ENCODE assay signal across 9 cellular contexts in the genomic region with DNA sequence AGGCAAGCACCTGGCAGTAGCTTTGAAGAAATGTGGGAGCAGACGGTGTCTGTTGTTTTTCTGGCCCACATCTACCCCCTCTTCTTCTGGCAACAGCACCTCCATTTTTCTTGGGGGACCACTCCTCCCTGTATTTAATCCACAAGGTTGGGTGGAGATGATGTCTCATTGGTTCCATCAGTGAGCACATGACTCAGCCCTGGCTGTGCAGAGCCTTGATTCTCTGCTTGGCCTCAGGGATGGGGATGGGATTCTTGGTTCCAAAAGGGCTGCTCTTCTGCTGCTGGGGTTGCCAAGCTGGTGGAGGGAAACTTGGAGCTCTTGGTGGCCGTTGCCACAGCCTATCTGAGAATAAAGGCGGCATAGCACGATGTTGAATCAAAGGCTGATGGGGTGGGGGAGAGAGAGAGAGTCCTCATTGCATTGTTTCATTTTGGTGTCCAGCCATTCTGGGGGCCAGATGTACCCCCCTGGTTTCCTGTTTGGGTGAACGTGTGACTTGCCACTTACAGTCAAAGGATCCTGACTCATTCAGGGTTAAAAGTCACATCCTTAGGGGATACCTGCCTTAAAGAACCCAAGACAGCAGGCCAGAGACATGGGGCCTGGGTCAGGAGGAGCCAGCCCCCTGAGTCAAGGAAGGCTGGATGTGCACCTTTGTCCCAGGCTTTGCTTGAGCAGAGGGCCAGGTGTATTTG. TPM values are rescaled to one million over a fixed set of nuclear protein-coding genes. Genes with fewer than 3 reads are reported as not detected.
DNase-seq lines count a peak whose midpoint lies in the region; ATAC-seq and TF ChIP-seq lines count a peak whose summit lies in the region.
"Had no signal": no experiment of that assay in that cellular context is flagged by ENCODE, and none has a peak within 500 bp of the region (broad histone marks: within the 10 kb centered on the region; RNA-seq: fewer than 3 reads in every experiment).

No MANE protein-coding gene starts in this region.

- TF ChIP-seq POLR2A in gastrocnemius medialis (IDR thresholded peaks at IDR 0.05): no peak

- in situ Hi-C loops in gastrocnemius medialis (cut with MboI; ENCODE audit: low sequenced_read_pairs in 4 of 4): no loop called here

- no peak overlapping the region for H3K4me3 ChIP-seq in SK-N-MC
- no peak overlapping the region for H3K4me3 ChIP-seq in fibroblast of the aortic adventitia (ENCODE audit: low read depth, low read length)
- no peak overlapping the region for H3K4me3 ChIP-seq in gastrocnemius medialis
- no peak overlapping the region for H3K4me3 ChIP-seq in BE2C (ENCODE audit: low read depth, low read length)

- ATAC-seq in gastrocnemius medialis (no peak), GM19455 (IDR thresholded peaks at IDR 0.05; ENCODE audit: unreplicated experiment) (no peak)

- TF ChIP-seq CTCF in fibroblast of the aortic adventitia (IDR thresholded peaks at IDR 0.05; ENCODE audit: insufficient read depth, low read length): no peak
- no peak for TF ChIP-seq CTCF in gastrocnemius medialis (IDR thresholded peaks at IDR 0.05 in 4 of 5, conservative IDR thresholded peaks at IDR 0.05 in 1 of 5)
- TF ChIP-seq CTCF in BE2C (IDR thresholded peaks at IDR 0.05; ENCODE audit: low read depth, low read length): no peak

- intact Hi-C loops in gastrocnemius medialis (cut with DNase I; ENCODE audit: low total_unique reads): no loop called here

- H3K27me3 ChIP-seq in gastrocnemius medialis (no peaks in the 10 kb centered on the region), BE2C (no peaks in the 10 kb centered on the region)

- no peaks in the 10 kb centered on the region for H3K9me3 ChIP-seq in SK-N-MC (ENCODE audit: low read depth, low read length)
- no peaks in the 10 kb centered on the region for H3K9me3 ChIP-seq in gastrocnemius medialis
- no peaks in the 10 kb centered on the region for H3K9me3 ChIP-seq in BE2C

- H3K9ac ChIP-seq in SK-N-MC (ENCODE audit: insufficient read length): no peak overlapping the region

- H3K4me1 ChIP-seq in gastrocnemius medialis (peaks cover 7 to 48% of the 10 kb centered on the region in 2 donors), BE2C (peaks cover 4% of the 10 kb centered on the region)

- 0 out of 2 replicates have a peak overlapping the region, but pooled peaks have one; percentile 36 for H3K27ac ChIP-seq in SK-N-MC
- peak overlapping the region; percentile 53 to 62 (median 58) for H3K27ac ChIP-seq in gastrocnemius medialis

- H3K36me3 ChIP-seq in SK-N-MC (ENCODE audit: insufficient read depth, low read length): no peaks in the 10 kb centered on the region
- no peaks in the 10 kb centered on the region for H3K36me3 ChIP-seq in gastrocnemius medialis
- no peaks in the 10 kb centered on the region for H3K36me3 ChIP-seq in BE2C

- DNase-seq in HCEC 1CT (peak; percentile 33), SK-N-MC (ENCODE audit: low read depth, low spot score) (no peak), fibroblast of the aortic adventitia (ENCODE audit: low read depth) (peak; percentile 47), gastrocnemius medialis (no peak), SKM-1 treated with dmso at 0.1 percent for 144 hours (lab: John Stamatoyannopoulos, UW; ENCODE audit: unreplicated experiment) (no peak), BE2C (no peak)
- DNase-seq: central memory CD4-positive, alpha-beta T cell; SW 1271 had no signal

RNA-seq across cellular contexts. Expression of gene GRK5, which starts 25.9 kb away (rescaled TPM):
- total RNA-seq in fibroblast of the aortic adventitia (ENCODE audit: low replicate concordance) (7.0 and 20.5 TPM in 2 replicates), gastrocnemius medialis (10 to 100 TPM in 1 of 4 donors, 1 to 10 TPM in 3; 6.2 to 12.5 (median 9.1) TPM)
- polyA plus RNA-seq in BE2C (2012; ENCODE audit: insufficient read depth, insufficient read length, low read depth): 2.5 TPM

RNA-seq across cellular contexts. Expression of gene PRDX3, which starts 54.7 kb away (rescaled TPM):
- total RNA-seq in fibroblast of the aortic adventitia (ENCODE audit: low replicate concordance) (67.0 and 189 TPM in 2 replicates), gastrocnemius medialis (100 to 1,000 TPM; 227 to 342 (median 250) TPM)
- polyA plus RNA-seq in BE2C (2012; ENCODE audit: insufficient read depth, insufficient read length, low read depth): 99.1 TPM

Comparison
In these comparisons a context has a peak if more than half of its experiments do, and no peak if none do; other contexts are left out.
1. DNase-seq: peak in HCEC 1CT (single experiment) and fibroblast of the aortic adventitia (single experiment); none in SK-N-MC (single experiment), gastrocnemius medialis (0 of 2), SKM-1 treated with dmso at 0.1 percent for 144 hours (single experiment) and BE2C (single experiment).